ENCODE assay signal across 2 cellular contexts in the genomic region with DNA sequence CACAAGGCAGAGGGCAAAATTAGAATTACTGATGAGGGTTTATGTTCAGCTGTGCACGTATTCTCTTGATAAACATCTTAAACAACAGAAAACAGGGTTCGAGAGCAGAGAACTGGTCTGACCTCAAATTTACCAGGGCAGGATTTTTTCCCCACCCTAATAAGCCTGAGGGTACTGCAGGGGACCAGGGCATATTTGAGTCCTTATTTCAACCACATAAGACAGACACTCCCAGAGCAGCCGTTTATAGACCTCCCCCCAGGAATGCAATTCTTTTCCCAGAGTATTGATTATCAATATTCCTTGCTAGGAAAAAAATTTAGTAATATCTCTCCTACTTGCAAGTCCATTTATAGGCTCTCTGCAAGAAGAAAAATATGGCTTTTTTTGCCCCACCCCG.
TF ChIP-seq lines count a peak whose summit lies in the region.

No MANE protein-coding gene starts in this region.

TF ChIP-seq in HEK293, 187 proteins besides CTCF, POLR2A, EP300 and RAD21:
- TF ChIP-seq SETDB1 (IDR thresholded peaks at IDR 0.05; ENCODE audit: insufficient read length, low read length) (peak; percentile 78), ZNF529 (tag by site-specific recombination; IDR thresholded peaks at IDR 0.05; ENCODE audit: insufficient replicate concordance) (peak; percentile 30)
TF ChIP-seq in HEK293: peak in this region for 2; not testable (repeated sequence) for 185.

TF ChIP-seq in GM12878, 131 proteins besides CTCF, POLR2A, EP300 and RAD21:
- TF ChIP-seq CBX5 (IDR thresholded peaks at IDR 0.05; ENCODE audit: low read depth) (0 out of 2 replicates have a peak, but pooled peaks have one; percentile 77), MLLT1 (IDR thresholded peaks at IDR 0.05) (0 out of 2 replicates have a peak, but pooled peaks have one; percentile 23), RELB (IDR thresholded peaks at IDR 0.05; ENCODE audit: low read depth) (peak; percentile 39; the same call in 1 of the 2 replicates)
